In the genomic region with DNA sequence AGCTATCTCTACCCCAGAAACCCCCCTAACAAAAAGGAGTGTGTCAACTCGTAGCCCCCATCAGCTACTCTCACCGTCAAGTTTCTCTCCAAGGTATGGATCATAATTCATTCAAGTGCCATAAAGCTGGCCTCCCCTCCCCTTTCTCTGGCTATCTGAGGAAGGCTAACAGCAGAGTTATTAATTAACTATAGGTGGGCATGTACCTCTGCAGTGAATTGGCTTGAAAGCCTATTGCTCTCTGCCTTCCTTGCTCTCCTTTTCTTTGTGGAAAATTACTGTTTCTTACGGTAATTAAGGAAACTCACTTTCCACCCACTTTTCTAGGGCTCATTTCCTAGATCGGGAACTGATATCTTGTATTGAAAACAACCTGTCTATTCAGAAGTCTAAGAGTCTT, we compare ENCODE assay signal across 19 cellular contexts. TPM values are rescaled to one million over a fixed set of nuclear protein-coding genes. Genes with fewer than 3 reads are reported as not detected.
A peak's percentile ranks its signal among the peaks of the same experiment; 100 is the strongest.
DNase-seq lines count a peak whose midpoint lies in the region; ATAC-seq, FAIRE-seq and TF ChIP-seq lines count a peak whose summit lies in the region.
"Had no signal": no experiment of that assay in that cellular context is flagged by ENCODE, and none has a peak within 500 bp of the region (broad histone marks: within the 10 kb centered on the region; RNA-seq: fewer than 3 reads in every experiment).

No MANE protein-coding gene starts in this region.

- H4K20me1 ChIP-seq in PC-9 (ENCODE audit: insufficient read depth) = no peaks in the 10 kb centered on the region
- no peaks in the 10 kb centered on the region for H4K20me1 ChIP-seq in endothelial cell of umbilical vein (replicated peaks; ENCODE audit: control insufficient read depth, extremely low read depth, insufficient read depth, low read length)

- H3K27me3 Mint-ChIP-seq in nephron (ENCODE audit: low read depth) = no peaks in the 10 kb centered on the region
- H3K27me3 Mint-ChIP-seq: activated B cell treated with CpG ODN at 0.5 μM for 24 hours, T-helper 17 cell had no signal

- H3K36me3 Mint-ChIP-seq in nephron (ENCODE audit: low read depth) = peaks cover 22% of the 10 kb centered on the region

- no peak for ATAC-seq in GM19023 (IDR thresholded peaks at IDR 0.05; ENCODE audit: unreplicated experiment)
- ATAC-seq: T-helper 17 cell had no signal

- TF ChIP-seq EP300 in ovary (IDR thresholded peaks at IDR 0.05) = no peak

- H3K9ac ChIP-seq in endothelial cell of umbilical vein (replicated peaks; ENCODE audit: extremely low read depth, insufficient read depth, low read length) = peak overlapping the region; percentile 54

- H3K4me1 ChIP-seq in PC-9 (replicated peaks; ENCODE audit: insufficient read depth) (peaks cover 48% of the 10 kb centered on the region), endothelial cell of umbilical vein (ENCODE audit: control insufficient read depth, extremely low read depth, insufficient read depth, low read length) (peaks cover 48% of the 10 kb centered on the region), ovary (ENCODE audit: insufficient read depth) (no peaks in the 10 kb centered on the region)

- H3F3A ChIP-seq in PC-9 (ENCODE audit: insufficient read depth, low read depth) = peaks cover 68% of the 10 kb centered on the region

- no peak for TF ChIP-seq CTCF in 22Rv1 (IDR thresholded peaks at IDR 0.05)
- TF ChIP-seq CTCF in PC-9 (conservative IDR thresholded peaks at IDR 0.05) = no peak
- TF ChIP-seq CTCF in endothelial cell of umbilical vein (IDR thresholded peaks at IDR 0.05; ENCODE audit: extremely low read depth in 1 of 2, insufficient read depth in 1 of 2, low read depth in 1 of 2, low read length in 2 of 2) = no peak
- no peak for TF ChIP-seq CTCF in nephron (IDR thresholded peaks at IDR 0.05; ENCODE audit: unreplicated experiment in 3 of 3)
- no peak for TF ChIP-seq CTCF in ovary (IDR thresholded peaks at IDR 0.05)
- TF ChIP-seq CTCF in coronary artery (IDR thresholded peaks at IDR 0.05) = no peak

- H3K9me1 ChIP-seq in endothelial cell of umbilical vein (replicated peaks; ENCODE audit: control insufficient read depth, extremely low read depth, insufficient read depth, low read length) = no peaks in the 10 kb centered on the region

- H3K9me3 ChIP-seq in PC-9 (ENCODE audit: insufficient read depth, low read depth) = no peaks in the 10 kb centered on the region
- no peaks in the 10 kb centered on the region for H3K9me3 ChIP-seq in endothelial cell of umbilical vein (replicated peaks; ENCODE audit: control insufficient read depth, insufficient read depth, low read length)
- H3K9me3 ChIP-seq in ovary = no peaks in the 10 kb centered on the region
- H3K9me3 ChIP-seq: esophagus squamous epithelium had no signal

- POLR2A ChIA-PET in PC-9 (lab: Charles Lee; ENCODE audit: unreplicated experiment) = interaction anchor here (0.5 to 1.8 kb wide), 14 partner anchors 14 to 300 kb away, joined by 3 to 57 read pairs (median 12); a partner anchor contains a TSS
- POLR2A ChIA-PET in endothelial cell of umbilical vein (lab: Charles Lee) = interaction anchor here (0.6 to 3.0 kb wide), 12 partner anchors 15 to 1062 kb away, joined by 3 to 65 read pairs (median 5); a partner anchor contains a TSS

- intact Hi-C loops in PC-9 (cut with micrococcal nuclease; ENCODE audit: unreplicated experiment) (loop anchor here (1.0 to 5.0 kb wide), 5 partner anchors 15 to 234 kb away; no protein-coding TSS in a partner anchor), endothelial cell of umbilical vein (cut with micrococcal nuclease) (loop anchor here (1.0 kb wide), 4 partner anchors 14 to 78 kb away; a partner anchor contains a TSS), ovary (cut with DNase I) (loop anchor here in 3 of 4 donors (1.0 to 2.0 kb wide), 3 partner anchors 39 to 55 kb away; a partner anchor contains a TSS)

- no peak overlapping the region for H3K4me3 ChIP-seq in PC-9
- no peak overlapping the region for H3K4me3 ChIP-seq in endothelial cell of umbilical vein (replicated peaks in 1 of 3; ENCODE audit: insufficient read depth in 1 of 3, low read depth in 1 of 3, low read length in 3 of 3)
- H3K4me3 ChIP-seq in ovary = no peak overlapping the region
- H3K4me3 ChIP-seq in coronary artery = no peak overlapping the region
- H3K4me3 ChIP-seq: esophagus squamous epithelium had no signal

- H3K4me2 ChIP-seq in PC-9 = peak overlapping the region; percentile 43
- H3K4me2 ChIP-seq in endothelial cell of umbilical vein (ENCODE audit: insufficient read depth, low read length) = peak overlapping the region; percentile 80

- no peaks in the 10 kb centered on the region for H3K9me3 Mint-ChIP-seq in nephron
- H3K9me3 Mint-ChIP-seq: activated B cell treated with CpG ODN at 0.5 μM for 24 hours had no signal

- CTCF ChIA-PET in PC-9 (lab: Charles Lee) (interaction anchor here (0.6 to 3.6 kb wide), 37 partner anchors 14 to 993 kb away, joined by 3 to 151 read pairs (median 10); a partner anchor contains a TSS), endothelial cell of umbilical vein (lab: Charles Lee) (interaction anchor here (0.6 to 12.3 kb wide), 24 partner anchors 8 to 1267 kb away, joined by 3 to 625 read pairs (median 7); a partner anchor contains a TSS)

- H3K9me2 ChIP-seq in PC-9 (ENCODE audit: insufficient read depth) = no peaks in the 10 kb centered on the region

- H3K36me3 ChIP-seq in PC-9 (ENCODE audit: low read depth) (peaks cover 23% of the 10 kb centered on the region), endothelial cell of umbilical vein (ENCODE audit: control insufficient read depth in 2 of 2, extremely low read depth in 1 of 2, insufficient read depth in 2 of 2, low read length in 2 of 2) (peaks cover 0 to 2% of the 10 kb centered on the region in 2 experiments), ovary (no peaks in the 10 kb centered on the region)

- H3K27me3 ChIP-seq in PC-9 (ENCODE audit: insufficient read depth, low read depth) = no peaks in the 10 kb centered on the region
- H3K27me3 ChIP-seq in endothelial cell of umbilical vein (ENCODE audit: control insufficient read depth in 2 of 2, insufficient read depth in 2 of 2, low read length in 2 of 2) = no peaks in the 10 kb centered on the region
- H3K27me3 ChIP-seq in ovary = no peaks in the 10 kb centered on the region
- H3K27me3 ChIP-seq: esophagus squamous epithelium had no signal

- no peak for FAIRE-seq in endothelial cell of umbilical vein (lab: Jason Lieb, UNC)
- FAIRE-seq: islet of Langerhans had no signal

- H3K4me1 Mint-ChIP-seq in nephron = peaks cover 36% of the 10 kb centered on the region

- dilution Hi-C loops in endothelial cell of umbilical vein (cut with MboI; ENCODE audit: extremely low pct_ligation_motif_present, low sequenced_read_pairs) = no loop called here

- H3K4me3 Mint-ChIP-seq in nephron = peak overlapping the region in 1 of 3 experiments; percentile 32
- H3K4me3 Mint-ChIP-seq: activated B cell treated with CpG ODN at 0.5 μM for 24 hours, T-helper 17 cell had no signal

- 74 to 83% (median 78%) methylated on average over 4 of the region's 4 CpGs for WGBS in ovary, 3 donors

- H3K79me2 ChIP-seq in PC-9 (ENCODE audit: low read depth) = no peaks in the 10 kb centered on the region
- H3K79me2 ChIP-seq in endothelial cell of umbilical vein (ENCODE audit: control insufficient read depth, insufficient read depth, low read length) = peaks cover 3% of the 10 kb centered on the region

- TF ChIP-seq POLR2A in endothelial cell of umbilical vein (IDR thresholded peaks at IDR 0.05; ENCODE audit: low read depth, low read length) (no peak), ovary (IDR thresholded peaks at IDR 0.05) (no peak)

- DNase-seq in PC-9 = no peak
- peak; percentile 49 for DNase-seq in endothelial cell of umbilical vein (ENCODE audit: low read depth, low spot score)
- DNase-seq in ovary = no peak
- no peak for DNase-seq in KG1 (lab: John Stamatoyannopoulos, UW)
- DNase-seq in coronary artery (ENCODE audit: low spot score) = no peak
- DNase-seq: activated B cell treated with CpG ODN at 0.5 μM for 24 hours; activated CD8-positive, alpha-beta memory T cell treated with anti-CD3 and anti-CD28 coated beads for 24 hours; amygdala; cortex of kidney; EL; esophagus squamous epithelium; head of caudate nucleus; NCI-H1092 treated with DMSO at 0.1 percent for 48 hours; stimulated activated naive CD4-positive, alpha-beta T cell treated with Interleukin-2 at 50 U/mL for 16 hours; T-helper 17 cell had no signal

- peak overlapping the region; percentile 67 for H3K27ac ChIP-seq in 22Rv1
- H3K27ac ChIP-seq in PC-9 = peak overlapping the region; percentile 60
- peak overlapping the region; percentile 92 for H3K27ac ChIP-seq in endothelial cell of umbilical vein (ENCODE audit: insufficient read depth, low read depth, low read length)
- peak overlapping the region in 1 of 2 donors; percentile 31 for H3K27ac ChIP-seq in ovary
- peak overlapping the region in 1 of 2 donors; percentile 78 for H3K27ac ChIP-seq in coronary artery

- H2AFZ ChIP-seq in PC-9 = no peak overlapping the region
- no peak overlapping the region for H2AFZ ChIP-seq in endothelial cell of umbilical vein (ENCODE audit: low read depth, low read length)

- H3K27ac Mint-ChIP-seq in nephron = peak overlapping the region; percentile 79 to 87 (median 86)
- H3K27ac Mint-ChIP-seq: activated B cell treated with CpG ODN at 0.5 μM for 24 hours had no signal

- BruUV-seq in PC-9 (replicated peaks; lab: Mats Ljungman, UMichigan) (no TSS peak), endothelial cell of umbilical vein (replicated peaks; lab: Mats Ljungman, UMichigan) (no TSS peak)

RNA-seq across cellular contexts. Expression of a gene that starts 14.1 kb away (rescaled TPM):
- total RNA-seq in PC-9 (2021) = 37.1 and 39.3 TPM in 2 replicates
- total RNA-seq in endothelial cell of umbilical vein = 24.0 and 25.4 TPM in 2 replicates
- polyA plus RNA-seq in endothelial cell of umbilical vein = 30.0 and 36.2 TPM in 2 replicates
- polyA plus RNA-seq in endothelial cell of umbilical vein (2011; cell fraction: cytosol; rRNA removed) = 25.5 and 28.6 TPM in 2 replicates
- polyA plus RNA-seq in endothelial cell of umbilical vein (2011; cell fraction: nucleus; rRNA removed) = 40.1 and 48.1 TPM in 2 replicates
- 13.7 and 21.1 TPM in 2 replicates for polyA plus RNA-seq in endothelial cell of umbilical vein (2012)
- polyA minus RNA-seq in endothelial cell of umbilical vein = 31.0 and 41.0 TPM in 2 replicates
- 51.4 TPM for polyA minus RNA-seq in endothelial cell of umbilical vein (2011; cell fraction: cytosol; rRNA and poly(A)+ RNA removed)
- polyA minus RNA-seq in endothelial cell of umbilical vein (2011; cell fraction: nucleus; rRNA and poly(A)+ RNA removed) = 19.8 and 37.0 TPM in 2 replicates
- total RNA-seq in ovary = 10 to 100 TPM in 3 of 7 donors, 1 to 10 TPM in 4; 4.5 to 10.4 (median 8.6) TPM
- polyA plus RNA-seq in ovary = 10 to 100 TPM in 1 of 2 donors, 1 to 10 TPM in 1; 8.6 to 13.3 TPM

RNA-seq across cellular contexts. Expression of a gene that starts 38.8 kb away (rescaled TPM):
- total RNA-seq in PC-9 (2021) = 17.8 and 20.8 TPM in 2 replicates
- 23.4 and 23.9 TPM in 2 replicates for total RNA-seq in endothelial cell of umbilical vein
- 26.4 and 33.3 TPM in 2 replicates for polyA plus RNA-seq in endothelial cell of umbilical vein
- 12.0 and 17.4 TPM in 2 replicates for polyA plus RNA-seq in endothelial cell of umbilical vein (2011; cell fraction: cytosol; rRNA removed)
- 17.2 and 17.9 TPM in 2 replicates for polyA plus RNA-seq in endothelial cell of umbilical vein (2011; cell fraction: nucleus; rRNA removed)
- polyA plus RNA-seq in endothelial cell of umbilical vein (2012) = 33.6 and 38.1 TPM in 2 replicates
- polyA minus RNA-seq in endothelial cell of umbilical vein = 21.1 and 29.8 TPM in 2 replicates
- 12.0 TPM for polyA minus RNA-seq in endothelial cell of umbilical vein (2011; cell fraction: cytosol; rRNA and poly(A)+ RNA removed)
- 35.3 and 46.4 TPM in 2 replicates for polyA minus RNA-seq in endothelial cell of umbilical vein (2011; cell fraction: nucleus; rRNA and poly(A)+ RNA removed)
- total RNA-seq in ovary = 10 to 100 TPM; 13.7 to 46.9 (median 20.1) TPM
- polyA plus RNA-seq in ovary = 1 to 10 TPM in 1 of 2 donors, under 1 TPM in 1; 0.48 to 8.0 TPM

RNA-seq across cellular contexts. Expression of a gene that starts 57.7 kb away (rescaled TPM):
- total RNA-seq in PC-9 (2021) (75.6 and 80.6 TPM in 2 replicates), endothelial cell of umbilical vein (48.9 and 58.7 TPM in 2 replicates), ovary (10 to 100 TPM; 49.7 to 99.1 (median 85.4) TPM)
- polyA plus RNA-seq in endothelial cell of umbilical vein (62.2 and 73.3 TPM in 2 replicates), ovary (10 to 100 TPM; 52.0 to 78.4 TPM)
- 45.6 and 53.3 TPM in 2 replicates for polyA plus RNA-seq in endothelial cell of umbilical vein (2011; cell fraction: cytosol; rRNA removed)
- 72.4 and 84.8 TPM in 2 replicates for polyA plus RNA-seq in endothelial cell of umbilical vein (2011; cell fraction: nucleus; rRNA removed)
- polyA plus RNA-seq in endothelial cell of umbilical vein (2012) = 44.0 and 45.5 TPM in 2 replicates
- 45.6 and 51.2 TPM in 2 replicates for polyA minus RNA-seq in endothelial cell of umbilical vein
- polyA minus RNA-seq in endothelial cell of umbilical vein (2011; cell fraction: cytosol; rRNA and poly(A)+ RNA removed) = 22.1 TPM
- 35.2 and 36.0 TPM in 2 replicates for polyA minus RNA-seq in endothelial cell of umbilical vein (2011; cell fraction: nucleus; rRNA and poly(A)+ RNA removed)
